ENCODE assay signal across 1 cellular context in the genomic region with DNA sequence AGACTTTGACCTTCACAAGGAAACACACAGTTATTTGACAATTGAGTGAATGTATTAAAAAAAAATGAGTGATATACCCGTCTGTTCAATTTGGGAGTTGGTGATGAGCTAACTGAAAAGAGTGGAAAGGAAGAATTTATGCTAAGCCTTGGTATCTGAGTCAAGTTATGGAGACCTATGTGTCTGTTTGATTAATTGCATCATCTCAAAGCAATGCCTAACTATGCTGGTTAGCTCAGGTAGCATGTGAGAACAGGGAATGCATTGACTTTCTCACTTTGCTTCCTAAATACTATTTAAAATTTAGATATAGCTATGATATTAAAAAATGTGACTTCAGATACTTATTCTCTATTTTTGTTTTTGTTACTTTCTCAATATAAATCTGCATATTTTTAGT.
TF ChIP-seq lines count a peak whose summit lies in the region.

No MANE protein-coding gene starts in this region.

TF ChIP-seq in GM23338, 12 proteins besides CTCF, POLR2A, EP300 and RAD21 (continued from another document):
- TF ChIP-seq, protein P1, sequence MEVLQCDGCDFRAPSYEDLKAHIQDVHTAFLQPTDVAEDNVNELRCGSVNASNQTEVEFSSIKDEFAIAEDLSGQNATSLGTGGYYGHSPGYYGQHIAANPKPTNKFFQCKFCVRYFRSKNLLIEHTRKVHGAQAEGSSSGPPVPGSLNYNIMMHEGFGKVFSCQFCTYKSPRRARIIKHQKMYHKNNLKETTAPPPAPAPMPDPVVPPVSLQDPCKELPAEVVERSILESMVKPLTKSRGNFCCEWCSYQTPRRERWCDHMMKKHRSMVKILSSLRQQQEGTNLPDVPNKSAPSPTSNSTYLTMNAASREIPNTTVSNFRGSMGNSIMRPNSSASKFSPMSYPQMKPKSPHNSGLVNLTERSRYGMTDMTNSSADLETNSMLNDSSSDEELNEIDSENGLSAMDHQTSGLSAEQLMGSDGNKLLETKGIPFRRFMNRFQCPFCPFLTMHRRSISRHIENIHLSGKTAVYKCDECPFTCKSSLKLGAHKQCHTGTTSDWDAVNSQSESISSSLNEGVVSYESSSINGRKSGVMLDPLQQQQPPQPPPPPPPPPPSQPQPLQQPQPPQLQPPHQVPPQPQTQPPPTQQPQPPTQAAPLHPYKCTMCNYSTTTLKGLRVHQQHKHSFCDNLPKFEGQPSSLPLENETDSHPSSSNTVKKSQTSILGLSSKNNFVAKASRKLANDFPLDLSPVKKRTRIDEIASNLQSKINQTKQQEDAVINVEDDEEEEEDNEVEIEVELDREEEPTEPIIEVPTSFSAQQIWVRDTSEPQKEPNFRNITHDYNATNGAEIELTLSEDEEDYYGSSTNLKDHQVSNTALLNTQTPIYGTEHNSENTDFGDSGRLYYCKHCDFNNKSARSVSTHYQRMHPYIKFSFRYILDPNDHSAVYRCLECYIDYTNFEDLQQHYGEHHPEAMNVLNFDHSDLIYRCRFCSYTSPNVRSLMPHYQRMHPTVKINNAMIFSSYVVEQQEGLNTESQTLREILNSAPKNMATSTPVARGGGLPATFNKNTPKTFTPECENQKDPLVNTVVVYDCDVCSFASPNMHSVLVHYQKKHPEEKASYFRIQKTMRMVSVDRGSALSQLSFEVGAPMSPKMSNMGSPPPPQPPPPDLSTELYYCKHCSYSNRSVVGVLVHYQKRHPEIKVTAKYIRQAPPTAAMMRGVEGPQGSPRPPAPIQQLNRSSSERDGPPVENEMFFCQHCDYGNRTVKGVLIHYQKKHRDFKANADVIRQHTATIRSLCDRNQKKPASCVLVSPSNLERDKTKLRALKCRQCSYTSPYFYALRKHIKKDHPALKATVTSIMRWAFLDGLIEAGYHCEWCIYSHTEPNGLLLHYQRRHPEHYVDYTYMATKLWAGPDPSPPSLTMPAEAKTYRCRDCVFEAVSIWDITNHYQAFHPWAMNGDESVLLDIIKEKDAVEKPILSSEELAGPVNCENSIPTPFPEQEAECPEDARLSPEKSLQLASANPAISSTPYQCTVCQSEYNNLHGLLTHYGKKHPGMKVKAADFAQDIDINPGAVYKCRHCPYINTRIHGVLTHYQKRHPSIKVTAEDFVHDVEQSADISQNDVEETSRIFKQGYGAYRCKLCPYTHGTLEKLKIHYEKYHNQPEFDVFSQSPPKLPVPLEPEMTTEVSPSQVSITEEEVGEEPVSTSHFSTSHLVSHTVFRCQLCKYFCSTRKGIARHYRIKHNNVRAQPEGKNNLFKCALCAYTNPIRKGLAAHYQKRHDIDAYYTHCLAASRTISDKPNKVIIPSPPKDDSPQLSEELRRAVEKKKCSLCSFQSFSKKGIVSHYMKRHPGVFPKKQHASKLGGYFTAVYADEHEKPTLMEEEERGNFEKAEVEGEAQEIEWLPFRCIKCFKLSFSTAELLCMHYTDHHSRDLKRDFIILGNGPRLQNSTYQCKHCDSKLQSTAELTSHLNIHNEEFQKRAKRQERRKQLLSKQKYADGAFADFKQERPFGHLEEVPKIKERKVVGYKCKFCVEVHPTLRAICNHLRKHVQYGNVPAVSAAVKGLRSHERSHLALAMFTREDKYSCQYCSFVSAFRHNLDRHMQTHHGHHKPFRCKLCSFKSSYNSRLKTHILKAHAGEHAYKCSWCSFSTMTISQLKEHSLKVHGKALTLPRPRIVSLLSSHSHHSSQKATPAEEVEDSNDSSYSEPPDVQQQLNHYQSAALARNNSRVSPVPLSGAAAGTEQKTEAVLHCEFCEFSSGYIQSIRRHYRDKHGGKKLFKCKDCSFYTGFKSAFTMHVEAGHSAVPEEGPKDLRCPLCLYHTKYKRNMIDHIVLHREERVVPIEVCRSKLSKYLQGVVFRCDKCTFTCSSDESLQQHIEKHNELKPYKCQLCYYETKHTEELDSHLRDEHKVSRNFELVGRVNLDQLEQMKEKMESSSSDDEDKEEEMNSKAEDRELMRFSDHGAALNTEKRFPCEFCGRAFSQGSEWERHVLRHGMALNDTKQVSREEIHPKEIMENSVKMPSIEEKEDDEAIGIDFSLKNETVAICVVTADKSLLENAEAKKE (CRISPR knock-in tag; IDR thresholded peaks at IDR 0.05) = no peak
- TF ChIP-seq, protein P2, sequence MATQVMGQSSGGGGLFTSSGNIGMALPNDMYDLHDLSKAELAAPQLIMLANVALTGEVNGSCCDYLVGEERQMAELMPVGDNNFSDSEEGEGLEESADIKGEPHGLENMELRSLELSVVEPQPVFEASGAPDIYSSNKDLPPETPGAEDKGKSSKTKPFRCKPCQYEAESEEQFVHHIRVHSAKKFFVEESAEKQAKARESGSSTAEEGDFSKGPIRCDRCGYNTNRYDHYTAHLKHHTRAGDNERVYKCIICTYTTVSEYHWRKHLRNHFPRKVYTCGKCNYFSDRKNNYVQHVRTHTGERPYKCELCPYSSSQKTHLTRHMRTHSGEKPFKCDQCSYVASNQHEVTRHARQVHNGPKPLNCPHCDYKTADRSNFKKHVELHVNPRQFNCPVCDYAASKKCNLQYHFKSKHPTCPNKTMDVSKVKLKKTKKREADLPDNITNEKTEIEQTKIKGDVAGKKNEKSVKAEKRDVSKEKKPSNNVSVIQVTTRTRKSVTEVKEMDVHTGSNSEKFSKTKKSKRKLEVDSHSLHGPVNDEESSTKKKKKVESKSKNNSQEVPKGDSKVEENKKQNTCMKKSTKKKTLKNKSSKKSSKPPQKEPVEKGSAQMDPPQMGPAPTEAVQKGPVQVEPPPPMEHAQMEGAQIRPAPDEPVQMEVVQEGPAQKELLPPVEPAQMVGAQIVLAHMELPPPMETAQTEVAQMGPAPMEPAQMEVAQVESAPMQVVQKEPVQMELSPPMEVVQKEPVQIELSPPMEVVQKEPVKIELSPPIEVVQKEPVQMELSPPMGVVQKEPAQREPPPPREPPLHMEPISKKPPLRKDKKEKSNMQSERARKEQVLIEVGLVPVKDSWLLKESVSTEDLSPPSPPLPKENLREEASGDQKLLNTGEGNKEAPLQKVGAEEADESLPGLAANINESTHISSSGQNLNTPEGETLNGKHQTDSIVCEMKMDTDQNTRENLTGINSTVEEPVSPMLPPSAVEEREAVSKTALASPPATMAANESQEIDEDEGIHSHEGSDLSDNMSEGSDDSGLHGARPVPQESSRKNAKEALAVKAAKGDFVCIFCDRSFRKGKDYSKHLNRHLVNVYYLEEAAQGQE (IDR thresholded peaks at IDR 0.05; ENCODE audit: unreplicated experiment) = no peak
- TF ChIP-seq ZNF114 (CRISPR knock-in tag; IDR thresholded peaks at IDR 0.05) (no peak), CREB1 (CRISPR knock-in tag; IDR thresholded peaks at IDR 0.05; ENCODE audit: low read depth) (no peak), JUNB (IDR thresholded peaks at IDR 0.05; ENCODE audit: unreplicated experiment) (no peak), NANOG (IDR thresholded peaks at IDR 0.05; ENCODE audit: borderline replicate concordance) (no peak)
- TF ChIP-seq, protein P3, sequence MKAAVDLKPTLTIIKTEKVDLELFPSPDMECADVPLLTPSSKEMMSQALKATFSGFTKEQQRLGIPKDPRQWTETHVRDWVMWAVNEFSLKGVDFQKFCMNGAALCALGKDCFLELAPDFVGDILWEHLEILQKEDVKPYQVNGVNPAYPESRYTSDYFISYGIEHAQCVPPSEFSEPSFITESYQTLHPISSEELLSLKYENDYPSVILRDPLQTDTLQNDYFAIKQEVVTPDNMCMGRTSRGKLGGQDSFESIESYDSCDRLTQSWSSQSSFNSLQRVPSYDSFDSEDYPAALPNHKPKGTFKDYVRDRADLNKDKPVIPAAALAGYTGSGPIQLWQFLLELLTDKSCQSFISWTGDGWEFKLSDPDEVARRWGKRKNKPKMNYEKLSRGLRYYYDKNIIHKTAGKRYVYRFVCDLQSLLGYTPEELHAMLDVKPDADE (IDR thresholded peaks at IDR 0.05) = no peak
